Comparison of ENCODE assay signal across 1 cellular context in genomic region chr12:87922721-87923120, GRCh38.
TF ChIP-seq lines count a peak whose summit lies in the region.

No MANE protein-coding gene starts in this region.

TF ChIP-seq in SK-N-SH treated with all-trans-retinoic acid at 6 μM for 48 hours, 23 proteins besides CTCF, POLR2A, EP300 and RAD21 (continued from another document):
- TF ChIP-seq TSHZ2 (CRISPR knock-in tag; IDR thresholded peaks at IDR 0.05) (no peak), RARB (CRISPR knock-in tag; IDR thresholded peaks at IDR 0.05) (no peak)
